ENCODE assay signal across 25 cellular contexts in genomic region chr13:94722596-94722995, GRCh38. TPM values are rescaled to one million over a fixed set of nuclear protein-coding genes. Genes with fewer than 3 reads are reported as not detected.
DNase-seq lines count a peak whose midpoint lies in the region; FAIRE-seq and TF ChIP-seq lines count a peak whose summit lies in the region.
"Had no signal": no experiment of that assay in that cellular context is flagged by ENCODE, and none has a peak within 500 bp of the region (broad histone marks: within the 10 kb centered on the region; RNA-seq: fewer than 3 reads in every experiment).

No MANE protein-coding gene starts in this region.

- H4K20me1 ChIP-seq in endothelial cell of umbilical vein (replicated peaks; ENCODE audit: control insufficient read depth, extremely low read depth, insufficient read depth, low read length): no peaks in the 10 kb centered on the region
- H4K20me1 ChIP-seq: BLaER1 treated with 17β-estradiol and CSF1 and Interleukin-3, amounts not matched to agents 10 nM and 100 nM had no signal

- TF ChIP-seq CTCF in endothelial cell of umbilical vein (IDR thresholded peaks at IDR 0.05; ENCODE audit: extremely low read depth in 1 of 2, insufficient read depth in 1 of 2, low read depth in 1 of 2, low read length in 2 of 2) (no peak), GM20000 (IDR thresholded peaks at IDR 0.05; ENCODE audit: extremely low read depth, missing control alignments) (no peak), coronary artery (IDR thresholded peaks at IDR 0.05) (no peak)

- H3K4me3 ChIP-seq in HUES64 (ENCODE audit: low read length) (no peak overlapping the region), endothelial cell of umbilical vein (replicated peaks in 1 of 3; ENCODE audit: insufficient read depth in 1 of 3, low read depth in 1 of 3, low read length in 3 of 3) (no peak overlapping the region), coronary artery (no peak overlapping the region)
- H3K4me3 ChIP-seq: A549; BLaER1 treated with 17β-estradiol and CSF1 and Interleukin-3, amounts not matched to agents 10 nM and 100 nM; SK-N-MC had no signal

- peaks cover 7% of the 10 kb centered on the region for H3K4me1 ChIP-seq in HUES64 (ENCODE audit: insufficient read depth, low read length)
- no peaks in the 10 kb centered on the region for H3K4me1 ChIP-seq in endothelial cell of umbilical vein (ENCODE audit: control insufficient read depth, extremely low read depth, insufficient read depth, low read length)
- H3K4me1 ChIP-seq: A549; BLaER1 treated with 17β-estradiol and CSF1 and Interleukin-3, amounts not matched to agents 10 nM and 100 nM had no signal

- H3K9ac ChIP-seq in HUES64 (ENCODE audit: low read depth, low read length) (no peak overlapping the region), endothelial cell of umbilical vein (replicated peaks; ENCODE audit: extremely low read depth, insufficient read depth, low read length) (no peak overlapping the region)
- H3K9ac ChIP-seq: BLaER1 treated with 17β-estradiol and CSF1 and Interleukin-3, amounts not matched to agents 10 nM and 100 nM had no signal

- TF ChIP-seq POLR2A in endothelial cell of umbilical vein (IDR thresholded peaks at IDR 0.05; ENCODE audit: low read depth, low read length): no peak

- 0 out of 2 replicates have a peak overlapping the region, but pooled peaks have one; percentile 3 for H3K27ac ChIP-seq in HUES64 (ENCODE audit: low read depth, low read length)
- no peak overlapping the region for H3K27ac ChIP-seq in endothelial cell of umbilical vein (ENCODE audit: insufficient read depth, low read depth, low read length)
- no peak overlapping the region for H3K27ac ChIP-seq in coronary artery
- H3K27ac ChIP-seq: A549; BLaER1 treated with 17β-estradiol and CSF1 and Interleukin-3, amounts not matched to agents 10 nM and 100 nM; HL-60; SK-N-MC had no signal

- intact Hi-C loops in endothelial cell of umbilical vein (cut with micrococcal nuclease): no loop called here

- H2AFZ ChIP-seq in endothelial cell of umbilical vein (ENCODE audit: low read depth, low read length): no peak overlapping the region

- 89% methylated on average over 6 of the region's 6 CpGs for WGBS in HUES64

- BruUV-seq in endothelial cell of umbilical vein (replicated peaks; lab: Mats Ljungman, UMichigan): no TSS peak

- H3K27me3 ChIP-seq in HUES64 (ENCODE audit: insufficient read depth, low read length) (no peaks in the 10 kb centered on the region), endothelial cell of umbilical vein (ENCODE audit: control insufficient read depth in 2 of 2, insufficient read depth in 2 of 2, low read length in 2 of 2) (peaks cover 5 to 11% of the 10 kb centered on the region in 2 experiments)

- peak; percentile 8 for DNase-seq in NCI-H748 treated with DMSO at 0.1 percent for 48 hours (lab: John Stamatoyannopoulos, UW)
- DNase-seq in endothelial cell of umbilical vein (ENCODE audit: low read depth, low spot score): peak; percentile 37
- no peak for DNase-seq in EL
- DNase-seq in GM20000 (ENCODE audit: low spot score): no peak
- no peak for DNase-seq in GOT3 (lab: John Stamatoyannopoulos, UW)
- no peak for DNase-seq in coronary artery (ENCODE audit: low spot score)
- DNase-seq: AML-193; CD4-positive, alpha-beta T cell; Karpas-422; NCI-H1092 treated with DMSO at 0.1 percent for 48 hours; NCI-H1436; NCI-H1930; NCI-H446 treated with DMSO at 0.1 percent for 48 hours; NCI-H526; SIG-M5 had no signal

- H3K9me3 ChIP-seq in HUES64 (ENCODE audit: insufficient read depth, low read depth, low read length) (peaks cover 17% of the 10 kb centered on the region; the same call in 1 of the 2 replicates), endothelial cell of umbilical vein (replicated peaks; ENCODE audit: control insufficient read depth, insufficient read depth, low read length) (no peaks in the 10 kb centered on the region)

- no peaks in the 10 kb centered on the region for H3K36me3 ChIP-seq in HUES64 (ENCODE audit: insufficient read depth, low read length)
- H3K36me3 ChIP-seq in endothelial cell of umbilical vein (ENCODE audit: control insufficient read depth in 2 of 2, extremely low read depth in 1 of 2, insufficient read depth in 2 of 2, low read length in 2 of 2): no peaks in the 10 kb centered on the region
- H3K36me3 ChIP-seq: BLaER1 treated with 17β-estradiol and CSF1 and Interleukin-3, amounts not matched to agents 10 nM and 100 nM had no signal

- CTCF ChIA-PET in endothelial cell of umbilical vein (lab: Charles Lee): no interaction called here

- POLR2A ChIA-PET in endothelial cell of umbilical vein (lab: Charles Lee): no interaction called here

- no peaks in the 10 kb centered on the region for H3K79me2 ChIP-seq in endothelial cell of umbilical vein (ENCODE audit: control insufficient read depth, insufficient read depth, low read length)

- no peaks in the 10 kb centered on the region for H3K9me1 ChIP-seq in endothelial cell of umbilical vein (replicated peaks; ENCODE audit: control insufficient read depth, extremely low read depth, insufficient read depth, low read length)

- peak overlapping the region; percentile 3 for H3K4me2 ChIP-seq in endothelial cell of umbilical vein (ENCODE audit: insufficient read depth, low read length)
- H3K4me2 ChIP-seq: A549; BLaER1 treated with 17β-estradiol and CSF1 and Interleukin-3, amounts not matched to agents 10 nM and 100 nM had no signal

- dilution Hi-C loops in endothelial cell of umbilical vein (cut with MboI; ENCODE audit: extremely low pct_ligation_motif_present, low sequenced_read_pairs): no loop called here

- FAIRE-seq in endothelial cell of umbilical vein (lab: Jason Lieb, UNC): peak; percentile 81
- FAIRE-seq: A549, D721Med, GM18507, RCC 7860 had no signal

TF ChIP-seq in endothelial cell of umbilical vein, 7 proteins besides CTCF, POLR2A, EP300 and RAD21:
- TF ChIP-seq GATA2 (IDR thresholded peaks at IDR 0.05; ENCODE audit: insufficient read depth, insufficient read length, low read depth, low read length) (peak; percentile 57), MYC (IDR thresholded peaks at IDR 0.05; ENCODE audit: low read depth, low read length) (no peak)

RNA-seq across cellular contexts. Expression of gene SOX21, which starts 10.3 kb away (rescaled TPM):
- polyA plus RNA-seq in HUES64 (2013, experiment 1 of 2): 12.4 TPM
- 21.2 TPM for polyA plus RNA-seq in HUES64 (2013, experiment 2 of 2)
- not detected in 2 replicates for total RNA-seq in endothelial cell of umbilical vein
- polyA plus RNA-seq in endothelial cell of umbilical vein: not detected in 2 replicates
- not detected in 2 replicates for polyA plus RNA-seq in endothelial cell of umbilical vein (2011; cell fraction: cytosol; rRNA removed)
- polyA plus RNA-seq in endothelial cell of umbilical vein (2011; cell fraction: nucleus; rRNA removed): not detected in 2 replicates
- polyA plus RNA-seq in endothelial cell of umbilical vein (2012): 0.05 TPM in 1 of 2 replicates, not detected in the other
- polyA minus RNA-seq in endothelial cell of umbilical vein: not detected in 2 replicates
- polyA minus RNA-seq in endothelial cell of umbilical vein (2011; cell fraction: cytosol; rRNA and poly(A)+ RNA removed): not detected
- not detected in 2 replicates for polyA minus RNA-seq in endothelial cell of umbilical vein (2011; cell fraction: nucleus; rRNA and poly(A)+ RNA removed)
- total RNA-seq: CD4-positive, alpha-beta T cell; G401; H4 had no signal

Comparison
In these comparisons a context has a peak if more than half of its experiments do, and no peak if none do; other contexts are left out.
1. DNase-seq: peak in NCI-H748 treated with DMSO at 0.1 percent for 48 hours (single experiment) and endothelial cell of umbilical vein (single experiment); none in EL (single experiment), GM20000 (single experiment), GOT3 (single experiment) and coronary artery (single experiment).